Comparison of ENCODE assay signal across 17 cellular contexts in genomic region chrX:131264053-131264452, GRCh38. TPM values are rescaled to one million over a fixed set of nuclear protein-coding genes. Genes with fewer than 3 reads are reported as not detected.
DNase-seq lines count a peak whose midpoint lies in the region; ATAC-seq, FAIRE-seq and TF ChIP-seq lines count a peak whose summit lies in the region.
"Had no signal": no experiment of that assay in that cellular context is flagged by ENCODE, and none has a peak within 500 bp of the region (broad histone marks: within the 10 kb centered on the region; RNA-seq: fewer than 3 reads in every experiment).

No MANE protein-coding gene starts in this region.

- CTCF ChIA-PET in HCT116 (lab: Charles Lee): interaction anchor here (1.2 to 1.6 kb wide), 2 partner anchors 195 to 368 kb away, joined by 3 to 7 read pairs; no protein-coding TSS in a partner anchor

- no peaks in the 10 kb centered on the region for H3K36me3 Mint-ChIP-seq in astrocyte (ENCODE audit: low read depth, unreplicated experiment)
- H3K36me3 Mint-ChIP-seq: CD8-positive, alpha-beta memory T cell; IgD-negative memory B cell had no signal

- peaks cover 5% of the 10 kb centered on the region for H3K4me1 Mint-ChIP-seq in astrocyte (ENCODE audit: low read depth, unreplicated experiment)
- H3K4me1 Mint-ChIP-seq: CD8-positive, alpha-beta memory T cell; IgD-negative memory B cell had no signal

- TF ChIP-seq POLR2A in HCT116 (IDR thresholded peaks at IDR 0.05; ENCODE audit: borderline replicate concordance, extremely low read depth, insufficient read depth, insufficient read length): no peak

- H2AFZ ChIP-seq in HCT116 (ENCODE audit: low read depth, low read length, poor library complexity, severe bottlenecking): no peak overlapping the region
- no peak overlapping the region for H2AFZ ChIP-seq in astrocyte (ENCODE audit: low read depth, low read length)

- H3K27me3 ChIP-seq in HCT116 (ENCODE audit: insufficient read depth, low read length) (no peaks in the 10 kb centered on the region), astrocyte (ENCODE audit: insufficient read depth, low read length) (no peaks in the 10 kb centered on the region)

- no peak overlapping the region for H3K27ac ChIP-seq in HCT116 (ENCODE audit: low read depth, low read length)
- no peak overlapping the region for H3K27ac ChIP-seq in astrocyte (ENCODE audit: low read depth, low read length)
- H3K27ac ChIP-seq: 22Rv1, BLaER1 had no signal

- POLR2A ChIA-PET in HCT116 (lab: Charles Lee): no interaction called here

- peak in 1 of 3 experiments; percentile 12; a peak in 1 of 6 replicates for TF ChIP-seq CTCF in HCT116 (IDR thresholded peaks at IDR 0.05 in 2 of 3, conservative IDR thresholded peaks at IDR 0.05 in 1 of 3; ENCODE audit: borderline replicate concordance in 1 of 3, insufficient read depth in 1 of 3, low read depth in 2 of 3, low read length in 2 of 3)
- no peak for TF ChIP-seq CTCF in astrocyte (IDR thresholded peaks at IDR 0.05; ENCODE audit: insufficient read depth, low read depth, low read length)

- H3K4me1 ChIP-seq in HCT116 (ENCODE audit: control insufficient read depth in 1 of 2, insufficient read depth in 2 of 2, low read length in 2 of 2) (no peaks in the 10 kb centered on the region), astrocyte (ENCODE audit: insufficient read depth, low read length) (no peaks in the 10 kb centered on the region)
- H3K4me1 ChIP-seq: BLaER1, Caco-2 had no signal

- ATAC-seq in HCT116 (no peak), GM18870 (IDR thresholded peaks at IDR 0.05; ENCODE audit: unreplicated experiment) (no peak)

- no peaks in the 10 kb centered on the region for H3K9me3 ChIP-seq in HCT116 (ENCODE audit: control insufficient read depth in 1 of 2, insufficient read depth in 1 of 2, low read depth in 1 of 2, low read length in 2 of 2)
- no peaks in the 10 kb centered on the region for H3K9me3 ChIP-seq in astrocyte (ENCODE audit: insufficient read depth, low read depth, low read length)
- H3K9me3 ChIP-seq: BLaER1, Caco-2 had no signal

- no peaks in the 10 kb centered on the region for H4K20me1 ChIP-seq in HCT116 (ENCODE audit: insufficient read depth)
- H4K20me1 ChIP-seq in astrocyte (ENCODE audit: insufficient read depth, low read length): no peaks in the 10 kb centered on the region
- H4K20me1 ChIP-seq: BLaER1 had no signal

- DNase-seq in NCI-H2171 treated with DMSO at 0.1 percent for 48 hours (lab: John Stamatoyannopoulos, UW) (peak; percentile 7), NCI-H2171 (lab: John Stamatoyannopoulos, UW) (no peak), HCT116 (ENCODE audit: low read depth, low spot score) (no peak), astrocyte (ENCODE audit: low read depth) (no peak), midbrain (lab: John Stamatoyannopoulos, UW) (peak; percentile 5), Ammon's horn (ENCODE audit: low spot score) (no peak), DMS153 treated with DMSO at 0.1 percent for 48 hours (lab: John Stamatoyannopoulos, UW; ENCODE audit: unreplicated experiment) (no peak)
- DNase-seq: Caco-2; CD8-positive, alpha-beta memory T cell; DMS53; GOT3; HCEC 1CT had no signal

- intact Hi-C loops in HCT116 (cut with micrococcal nuclease): no loop called here

- no peaks in the 10 kb centered on the region for H3K27me3 Mint-ChIP-seq in astrocyte (ENCODE audit: low read depth, unreplicated experiment)

- no peaks in the 10 kb centered on the region for H3K9me3 Mint-ChIP-seq in astrocyte (ENCODE audit: unreplicated experiment)
- H3K9me3 Mint-ChIP-seq: CD8-positive, alpha-beta memory T cell; IgD-negative memory B cell had no signal

- no peaks in the 10 kb centered on the region for H3K79me2 ChIP-seq in HCT116 (ENCODE audit: insufficient read depth, low read length)
- no peaks in the 10 kb centered on the region for H3K79me2 ChIP-seq in astrocyte (ENCODE audit: insufficient read depth, low read length)

- RAD21 ChIA-PET in HCT116 (lab: Charles Lee; ENCODE audit: low non-redundant PET in 1 of 2, low total read pairs in 2 of 2, uncharacterized antibody in 2 of 2, unreplicated experiment in 2 of 2): no interaction called here

- no peak overlapping the region for H3K4me2 ChIP-seq in HCT116 (ENCODE audit: low read length)
- H3K4me2 ChIP-seq in astrocyte (ENCODE audit: low read length): no peak overlapping the region
- H3K4me2 ChIP-seq: BLaER1 had no signal

- H3K9me2 ChIP-seq in HCT116 (ENCODE audit: insufficient read depth): no peaks in the 10 kb centered on the region

- no peak overlapping the region for H3K9ac ChIP-seq in HCT116 (ENCODE audit: low read length)
- H3K9ac ChIP-seq in astrocyte (ENCODE audit: low read length): no peak overlapping the region
- H3K9ac ChIP-seq: BLaER1 had no signal

- H3K4me3 Mint-ChIP-seq in astrocyte (ENCODE audit: unreplicated experiment): no peak overlapping the region
- H3K4me3 Mint-ChIP-seq: CD8-positive, alpha-beta memory T cell; IgD-negative memory B cell had no signal

- H3K27ac Mint-ChIP-seq in astrocyte (ENCODE audit: unreplicated experiment): no peak overlapping the region
- H3K27ac Mint-ChIP-seq: CD8-positive, alpha-beta memory T cell; IgD-negative memory B cell had no signal

- H3K4me3 ChIP-seq in HCT116 (replicated peaks in 1 of 2; ENCODE audit: low read depth in 1 of 2, low read length in 2 of 2) (no peak overlapping the region), astrocyte (ENCODE audit: insufficient read depth, low read depth, low read length) (no peak overlapping the region)
- H3K4me3 ChIP-seq: BLaER1 had no signal

- no TSS peak for BruUV-seq in HCT116 (replicated peaks; lab: Mats Ljungman, UMichigan)

- peak; percentile 5 for FAIRE-seq in astrocyte (lab: Jason Lieb, UNC)

- TF ChIP-seq RAD21 in HCT116 (IDR thresholded peaks at IDR 0.05; ENCODE audit: low read depth): peak; percentile 25; the same call in 1 of the 2 replicates

- H3K36me3 ChIP-seq in HCT116 (ENCODE audit: control insufficient read depth in 1 of 2, insufficient read depth in 2 of 2, low read length in 2 of 2) (no peaks in the 10 kb centered on the region), astrocyte (ENCODE audit: insufficient read depth, low read length) (no peaks in the 10 kb centered on the region)
- H3K36me3 ChIP-seq: BLaER1 had no signal

TF ChIP-seq in HCT116, 20 proteins besides CTCF, POLR2A, EP300 and RAD21:
- TF ChIP-seq, protein P1, sequence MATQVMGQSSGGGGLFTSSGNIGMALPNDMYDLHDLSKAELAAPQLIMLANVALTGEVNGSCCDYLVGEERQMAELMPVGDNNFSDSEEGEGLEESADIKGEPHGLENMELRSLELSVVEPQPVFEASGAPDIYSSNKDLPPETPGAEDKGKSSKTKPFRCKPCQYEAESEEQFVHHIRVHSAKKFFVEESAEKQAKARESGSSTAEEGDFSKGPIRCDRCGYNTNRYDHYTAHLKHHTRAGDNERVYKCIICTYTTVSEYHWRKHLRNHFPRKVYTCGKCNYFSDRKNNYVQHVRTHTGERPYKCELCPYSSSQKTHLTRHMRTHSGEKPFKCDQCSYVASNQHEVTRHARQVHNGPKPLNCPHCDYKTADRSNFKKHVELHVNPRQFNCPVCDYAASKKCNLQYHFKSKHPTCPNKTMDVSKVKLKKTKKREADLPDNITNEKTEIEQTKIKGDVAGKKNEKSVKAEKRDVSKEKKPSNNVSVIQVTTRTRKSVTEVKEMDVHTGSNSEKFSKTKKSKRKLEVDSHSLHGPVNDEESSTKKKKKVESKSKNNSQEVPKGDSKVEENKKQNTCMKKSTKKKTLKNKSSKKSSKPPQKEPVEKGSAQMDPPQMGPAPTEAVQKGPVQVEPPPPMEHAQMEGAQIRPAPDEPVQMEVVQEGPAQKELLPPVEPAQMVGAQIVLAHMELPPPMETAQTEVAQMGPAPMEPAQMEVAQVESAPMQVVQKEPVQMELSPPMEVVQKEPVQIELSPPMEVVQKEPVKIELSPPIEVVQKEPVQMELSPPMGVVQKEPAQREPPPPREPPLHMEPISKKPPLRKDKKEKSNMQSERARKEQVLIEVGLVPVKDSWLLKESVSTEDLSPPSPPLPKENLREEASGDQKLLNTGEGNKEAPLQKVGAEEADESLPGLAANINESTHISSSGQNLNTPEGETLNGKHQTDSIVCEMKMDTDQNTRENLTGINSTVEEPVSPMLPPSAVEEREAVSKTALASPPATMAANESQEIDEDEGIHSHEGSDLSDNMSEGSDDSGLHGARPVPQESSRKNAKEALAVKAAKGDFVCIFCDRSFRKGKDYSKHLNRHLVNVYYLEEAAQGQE (IDR thresholded peaks at IDR 0.05; ENCODE audit: low read depth): no peak
- TF ChIP-seq POLR2AphosphoS5 (IDR thresholded peaks at IDR 0.05; ENCODE audit: low read depth, low read length) (no peak), ZFX (IDR thresholded peaks at IDR 0.05) (no peak), YY1 (IDR thresholded peaks at IDR 0.05; ENCODE audit: extremely low read depth, insufficient replicate concordance, low read depth, low read length) (no peak), MAX (IDR thresholded peaks at IDR 0.05) (no peak), ELF1 (IDR thresholded peaks at IDR 0.05; ENCODE audit: borderline replicate concordance, low read depth) (no peak), EZH2 (IDR thresholded peaks at IDR 0.05) (no peak), SP1 (IDR thresholded peaks at IDR 0.05; ENCODE audit: low read depth) (no peak), CEBPB (IDR thresholded peaks at IDR 0.05; ENCODE audit: low read depth) (no peak), JUND (IDR thresholded peaks at IDR 0.05) (no peak), TCF7L2 (IDR thresholded peaks at IDR 0.05; ENCODE audit: borderline replicate concordance, extremely low read depth, insufficient read depth, insufficient read length) (no peak), ZNF274 (IDR thresholded peaks at IDR 0.05; ENCODE audit: low read depth, low read length) (no peak), SRF (IDR thresholded peaks at IDR 0.05; ENCODE audit: low read depth) (no peak), EZH2phosphoT487 (IDR thresholded peaks at IDR 0.05; ENCODE audit: borderline replicate concordance) (no peak), FOSL1 (IDR thresholded peaks at IDR 0.05; ENCODE audit: low read depth) (no peak), CBX3 (IDR thresholded peaks at IDR 0.05; ENCODE audit: low read depth) (no peak)
- TF ChIP-seq, protein P2, sequence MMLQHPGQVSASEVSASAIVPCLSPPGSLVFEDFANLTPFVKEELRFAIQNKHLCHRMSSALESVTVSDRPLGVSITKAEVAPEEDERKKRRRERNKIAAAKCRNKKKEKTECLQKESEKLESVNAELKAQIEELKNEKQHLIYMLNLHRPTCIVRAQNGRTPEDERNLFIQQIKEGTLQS (IDR thresholded peaks at IDR 0.05): no peak

RNA-seq across cellular contexts. Expression of gene IGSF1, which starts 25.1 kb away (rescaled TPM):
- total RNA-seq in HCT116 (2021; ENCODE audit: unreplicated experiment) (0.79 TPM), astrocyte (2.5 and 3.5 TPM in 2 replicates)
- 0.36 and 0.42 TPM in 2 replicates for polyA plus RNA-seq in HCT116 (2012)
- total RNA-seq: A673; CD8-positive, alpha-beta memory T cell had no signal
- polyA plus RNA-seq: CD8-positive, alpha-beta memory T cell; IgD-negative memory B cell had no signal

Comparison
In these comparisons a context has a peak if more than half of its experiments do, and no peak if none do; other contexts are left out.
1. DNase-seq: peak in NCI-H2171 treated with DMSO at 0.1 percent for 48 hours (single experiment) and midbrain (single experiment); none in NCI-H2171 (single experiment), HCT116 (single experiment), astrocyte (single experiment), Ammon's horn (single experiment) and DMS153 treated with DMSO at 0.1 percent for 48 hours (single experiment).